Comparison of ENCODE assay signal across 8 cellular contexts in the genomic region with DNA sequence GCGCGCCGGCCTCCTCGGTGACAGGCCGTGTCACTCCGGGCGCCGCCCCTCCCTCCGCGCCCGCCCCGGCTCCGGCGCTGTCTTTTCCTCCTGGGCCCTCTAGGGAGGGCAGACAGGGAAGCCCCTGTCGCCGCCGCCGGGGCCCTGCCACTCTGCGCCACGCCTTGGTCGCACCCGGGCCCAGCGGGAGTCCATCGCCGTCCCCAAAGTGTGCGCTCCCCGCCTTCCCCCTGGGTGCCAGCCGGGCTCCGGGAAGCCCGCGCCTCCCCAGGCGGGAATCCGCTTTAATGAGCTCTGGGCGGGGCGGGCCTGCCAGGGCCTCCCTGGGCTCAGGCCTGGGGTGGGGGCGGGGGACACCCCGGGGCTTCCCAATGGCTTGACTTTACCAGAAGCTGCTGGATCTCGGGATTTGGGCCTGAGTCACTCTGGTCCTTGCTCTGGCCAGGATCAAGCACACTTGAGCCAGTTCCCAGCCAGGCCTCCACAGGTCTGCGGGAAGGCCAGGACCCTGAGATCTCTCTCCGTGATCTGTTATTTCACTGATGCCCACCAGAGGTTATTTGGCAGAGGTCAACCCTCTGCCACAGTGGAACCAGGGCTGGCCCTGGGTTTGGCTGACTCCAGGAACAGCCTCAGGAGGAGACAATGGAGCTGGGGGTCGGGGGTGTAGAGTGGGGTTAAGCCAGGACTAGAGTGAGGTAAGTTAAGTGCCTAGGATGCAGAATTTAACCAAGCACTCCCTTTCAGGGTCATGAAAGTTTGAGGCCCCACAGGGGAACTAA.
A peak's percentile ranks its signal among the peaks of the same experiment; 100 is the strongest.
DNase-seq lines count a peak whose midpoint lies in the region; ATAC-seq and TF ChIP-seq lines count a peak whose summit lies in the region.

No MANE protein-coding gene starts in this region.

- H3K56ac ChIP-seq in IMR-90 (ENCODE audit: extremely low read depth, insufficient read depth, low read length) = no peak overlapping the region; the same call in 1 of the 2 replicates

- TF ChIP-seq RAD21 in IMR-90 (IDR thresholded peaks at IDR 0.05; ENCODE audit: low read length) = no peak
- TF ChIP-seq RAD21 in neural cell (conservative IDR thresholded peaks at IDR 0.05) = no peak

- peak overlapping the region; percentile 62 for H3K4me3 ChIP-seq in IMR-90 (ENCODE audit: insufficient read depth, low read depth, low read length)
- H3K4me3 ChIP-seq in fibroblast of pulmonary artery (replicated peaks; ENCODE audit: low read depth, low read length) = peak overlapping the region; percentile 38
- peak overlapping the region; percentile 59 for H3K4me3 ChIP-seq in neural cell (ENCODE audit: low read length)
- peak overlapping the region; percentile 24 to 53 for H3K4me3 ChIP-seq in uterus

- H3K27me3 ChIP-seq in IMR-90 (ENCODE audit: control insufficient read depth, insufficient read depth, low read length) (no peaks in the 10 kb centered on the region), neural cell (ENCODE audit: insufficient read depth, low read depth, low read length) (peaks cover 22% of the 10 kb centered on the region), uterus (no peaks in the 10 kb centered on the region)

- H3K4me1 ChIP-seq in IMR-90 (ENCODE audit: control insufficient read depth, insufficient read depth, low read length) = peaks cover 23% of the 10 kb centered on the region
- H3K4me1 ChIP-seq in uterus = peaks cover 0 to 13% of the 10 kb centered on the region in 2 donors

- DNase-seq in EL (peak; percentile 91), IMR-90 (peak; percentile 84), fibroblast of pulmonary artery (ENCODE audit: low read depth) (peak; percentile 54), uterus (peak; percentile 49 to 55), SK-N-DZ (ENCODE audit: low spot score) (no peak)
- peak; percentile 62 for DNase-seq in activated CD8-positive, alpha-beta memory T cell treated with anti-CD3 and anti-CD28 coated beads, Interleukin-2, amount 50 U/mL, for 4 hours

- CTCF ChIA-PET in IMR-90 (lab: Yijun Ruan, JAX) = interaction anchor here (1.2 kb wide), 1 partner anchor 84 kb away, joined by 4 read pairs; no protein-coding TSS in a partner anchor

- H3K9me1 ChIP-seq in IMR-90 (ENCODE audit: insufficient read depth, low read length) = peaks cover 30% of the 10 kb centered on the region

- H2AFZ ChIP-seq in IMR-90 (replicated peaks; ENCODE audit: low read length, poor library complexity) = peak overlapping the region; percentile 87
- H2AFZ ChIP-seq in neural cell (ENCODE audit: low read depth, low read length) = no peak overlapping the region

- TF ChIP-seq EP300 in neural cell (conservative IDR thresholded peaks at IDR 0.05; ENCODE audit: poor library complexity, severe bottlenecking) = no peak

- ATAC-seq in GM21515 (IDR thresholded peaks at IDR 0.05; ENCODE audit: unreplicated experiment) (peak; percentile 27), IMR-90 (ENCODE audit: low read depth) (peak; percentile 39)

- peak overlapping the region; percentile 34; the same call in 1 of the 2 replicates for H4K5ac ChIP-seq in IMR-90 (ENCODE audit: low read depth, low read length)

- dilution Hi-C loops in IMR-90 (cut with HindIII; ENCODE audit: low sequenced_read_pairs, unreplicated experiment) = no loop called here

- H3K4ac ChIP-seq in IMR-90 (ENCODE audit: low read depth, low read length) = peak overlapping the region; percentile 66

- no peaks in the 10 kb centered on the region for H3K79me2 ChIP-seq in neural cell (replicated peaks; ENCODE audit: insufficient read depth, low read length)

- intact Hi-C loops in IMR-90 (cut with micrococcal nuclease) = loop anchor here (5.0 kb wide), 1 partner anchor 41 kb away; no protein-coding TSS in a partner anchor
- intact Hi-C loops in uterus (cut with DNase I; ENCODE audit: low total_unique reads) = no loop called here

- no peaks in the 10 kb centered on the region for H3K9me2 ChIP-seq in neural cell (ENCODE audit: insufficient read depth, low read length)

- peak overlapping the region; percentile 72 for H2BK5ac ChIP-seq in IMR-90 (ENCODE audit: low read depth, low read length, poor library complexity, severe bottlenecking)

- peaks cover 9 to 21% of the 10 kb centered on the region in 2 experiments for H3K79me1 ChIP-seq in IMR-90 (ENCODE audit: low read depth in 1 of 2, low read length in 2 of 2)

- H4K20me1 ChIP-seq in IMR-90 (ENCODE audit: insufficient read depth, low read length) (0 out of 2 replicates have a peak, but pooled peaks cover 4% of the 10 kb centered on the region), neural cell (ENCODE audit: insufficient read depth) (no peaks in the 10 kb centered on the region)

- H3F3A ChIP-seq in neural cell (ENCODE audit: insufficient read depth, low read length, poor library complexity, severe bottlenecking) = no peaks in the 10 kb centered on the region

- TF ChIP-seq CTCF in IMR-90 (conservative IDR thresholded peaks at IDR 0.05; ENCODE audit: low read depth, low read length) (no peak), fibroblast of pulmonary artery (IDR thresholded peaks at IDR 0.05; ENCODE audit: low read length, missing control alignments) (no peak), neural cell (IDR thresholded peaks at IDR 0.05; ENCODE audit: poor library complexity, severe bottlenecking) (no peak), uterus (IDR thresholded peaks at IDR 0.05) (no peak)

- H4K8ac ChIP-seq in IMR-90 (ENCODE audit: low read depth in 2 of 2, low read length in 2 of 2) = peak overlapping the region; percentile 41 to 64; a peak in 3 of 4 replicates

- H3K14ac ChIP-seq in IMR-90 (replicated peaks; ENCODE audit: low read depth, low read length) = 0 out of 2 replicates have a peak overlapping the region, but pooled peaks have one; percentile 25

- no TSS peak for BruUV-seq in IMR-90 (replicated peaks; lab: Mats Ljungman, UMichigan)

- TF ChIP-seq POLR2A in IMR-90 (IDR thresholded peaks at IDR 0.05; ENCODE audit: low read depth, low read length) (peak; percentile 78; the same call in 1 of the 2 replicates), uterus (IDR thresholded peaks at IDR 0.05) (no peak)

- H2AK9ac ChIP-seq in IMR-90 (replicated peaks; ENCODE audit: low read depth, low read length, poor library complexity) = peak overlapping the region; percentile 66

- H2BK120ac ChIP-seq in IMR-90 (ENCODE audit: low read depth, low read length) = peak overlapping the region; percentile 44; the same call in 1 of the 2 replicates

- H3K23ac ChIP-seq in IMR-90 (ENCODE audit: low read depth, low read length) = peak overlapping the region; percentile 21; the same call in 1 of the 2 replicates

- H3K4me2 ChIP-seq in IMR-90 (ENCODE audit: low read depth, low read length) = peak overlapping the region; percentile 30; the same call in 1 of the 2 replicates
- no peak overlapping the region for H3K4me2 ChIP-seq in neural cell (ENCODE audit: low read length)

- peak overlapping the region; percentile 80 for H2AK5ac ChIP-seq in IMR-90 (ENCODE audit: low read depth, low read length)

- H3K27ac ChIP-seq in IMR-90 (ENCODE audit: insufficient read depth, low read length) = peak overlapping the region; percentile 61; the same call in 1 of the 2 replicates
- H3K27ac ChIP-seq in neural cell (ENCODE audit: low read length) = no peak overlapping the region
- peak overlapping the region; percentile 85 to 90 for H3K27ac ChIP-seq in uterus

- POLR2A ChIA-PET in IMR-90 (lab: Charles Lee; ENCODE audit: unreplicated experiment) = no interaction called here

- no peak overlapping the region for H2BK20ac ChIP-seq in IMR-90 (ENCODE audit: low read depth, low read length)

- peak overlapping the region; percentile 62 for H4K91ac ChIP-seq in IMR-90 (ENCODE audit: insufficient read depth, low read depth, low read length)

- H3K9ac ChIP-seq in IMR-90 (ENCODE audit: low read depth, low read length) (peak overlapping the region; percentile 24), neural cell (ENCODE audit: low read length) (peak overlapping the region; percentile 36)

- H3K9me3 ChIP-seq in IMR-90 (ENCODE audit: control insufficient read depth, insufficient read depth, low read length) (no peaks in the 10 kb centered on the region), neural cell (ENCODE audit: low read length) (no peaks in the 10 kb centered on the region), uterus (no peaks in the 10 kb centered on the region)

- H3K36me3 ChIP-seq in IMR-90 (ENCODE audit: control insufficient read depth, insufficient read depth, low read length) (no peaks in the 10 kb centered on the region), neural cell (ENCODE audit: insufficient read depth, low read length) (no peaks in the 10 kb centered on the region), uterus (no peaks in the 10 kb centered on the region)

- peak overlapping the region; percentile 32; the same call in 1 of the 3 replicates for H2BK15ac ChIP-seq in IMR-90 (ENCODE audit: low read depth, low read length)

- 2% methylated on average over 20 of the region's 41 CpGs; no CpG with 5 or more reads in 1 of the 2 experiments for WGBS in IMR-90 (ENCODE audit: extremely low coverage in 2 of 2, insufficient read length in 1 of 2), 2 experiments

- no peak overlapping the region for H3K18ac ChIP-seq in IMR-90 (ENCODE audit: low read depth, low read length)

- in situ Hi-C loops in IMR-90 (cut with MboI; ENCODE audit: low sequenced_read_pairs) = no loop called here

TF ChIP-seq in IMR-90, 13 proteins besides CTCF, POLR2A, EP300 and RAD21:
- TF ChIP-seq MAZ (IDR thresholded peaks at IDR 0.05; ENCODE audit: borderline replicate concordance, low read depth, low read length) = peak; percentile 44; the same call in 1 of the 2 replicates
- no peak for TF ChIP-seq CEBPB (IDR thresholded peaks at IDR 0.05; ENCODE audit: low read depth, low read length)
- TF ChIP-seq BHLHE40 (IDR thresholded peaks at IDR 0.05; ENCODE audit: low read depth, low read length) = 0 out of 2 replicates have a peak, but pooled peaks have one; percentile 4
- TF ChIP-seq MXI1 (IDR thresholded peaks at IDR 0.05; ENCODE audit: borderline replicate concordance, low read depth, low read length) = no peak
- no peak for TF ChIP-seq RCOR1 (IDR thresholded peaks at IDR 0.05; ENCODE audit: insufficient replicate concordance, low read length)
